In genomic region chr11:86923993-86924766, GRCh38 we compare ENCODE assay signal across 18 cellular contexts. TPM values are rescaled to one million over a fixed set of nuclear protein-coding genes. Genes with fewer than 3 reads are reported as not detected.
DNase-seq lines count a peak whose midpoint lies in the region; ATAC-seq and TF ChIP-seq lines count a peak whose summit lies in the region.
"Had no signal": no experiment of that assay in that cellular context is flagged by ENCODE, and none has a peak within 500 bp of the region (broad histone marks: within the 10 kb centered on the region; RNA-seq: fewer than 3 reads in every experiment).

No MANE protein-coding gene starts in this region.

- H3K9ac ChIP-seq in MM.1S (ENCODE audit: low read length): no peak overlapping the region
- H3K9ac ChIP-seq: GM23248 had no signal

- no peak for TF ChIP-seq CTCF in left ventricle myocardium inferior (IDR thresholded peaks at IDR 0.05; ENCODE audit: borderline replicate concordance)
- no peak for TF ChIP-seq CTCF in heart right ventricle (IDR thresholded peaks at IDR 0.05)
- no peak for TF ChIP-seq CTCF in epithelial cell of esophagus (IDR thresholded peaks at IDR 0.05; ENCODE audit: insufficient read depth, low read depth, low read length, missing control alignments)
- no peak for TF ChIP-seq CTCF in lower lobe of right lung (IDR thresholded peaks at IDR 0.05)
- no peak for TF ChIP-seq CTCF in MM.1S (IDR thresholded peaks at IDR 0.05; ENCODE audit: low read length)

- intact Hi-C loops in left ventricle myocardium inferior (cut with micrococcal nuclease): no loop called here
- intact Hi-C loops in heart right ventricle (cut with DNase I): no loop called here
- intact Hi-C loops in lower lobe of right lung (cut with DNase I): no loop called here

- no peaks in the 10 kb centered on the region for H3K4me1 Mint-ChIP-seq in activated naive CD8-positive, alpha-beta T cell treated with anti-CD3 and anti-CD28 coated beads, Interleukin-2, amount 50 U/mL, for 24 hours
- H3K4me1 Mint-ChIP-seq: central memory CD8-positive, alpha-beta T cell had no signal

- peak overlapping the region; percentile 13 for H3K27ac ChIP-seq in left ventricle myocardium inferior (replicated peaks)
- H3K27ac ChIP-seq in heart right ventricle: peak overlapping the region in 2 of 10 donors; percentile 10 to 55
- peak overlapping the region; percentile 10 for H3K27ac ChIP-seq in lower lobe of right lung
- H3K27ac ChIP-seq in MM.1S (ENCODE audit: low read length): no peak overlapping the region
- H3K27ac ChIP-seq: GM23248, Peyer's patch, testis had no signal

- H4K20me1 ChIP-seq in MM.1S (ENCODE audit: insufficient read depth, low read length): no peaks in the 10 kb centered on the region

- 77 to 81% methylated on average over 6 of the region's 6 CpGs for WGBS in heart right ventricle, 2 donors

- H3K36me3 ChIP-seq in left ventricle myocardium inferior (no peaks in the 10 kb centered on the region), heart right ventricle (peaks cover 0 to 20% (median 0%) of the 10 kb centered on the region in 9 donors), lower lobe of right lung (no peaks in the 10 kb centered on the region), MM.1S (replicated peaks; ENCODE audit: insufficient read depth, low read length) (no peaks in the 10 kb centered on the region)
- H3K36me3 ChIP-seq: Peyer's patch had no signal

- H3K27ac Mint-ChIP-seq in activated naive CD8-positive, alpha-beta T cell treated with anti-CD3 and anti-CD28 coated beads, Interleukin-2, amount 50 U/mL, for 24 hours: no peak overlapping the region
- H3K27ac Mint-ChIP-seq in activated naive CD4-positive, alpha-beta T cell treated with anti-CD3 and anti-CD28 coated beads, Interleukin-2, amount 50 U/mL, for 72 hours: no peak overlapping the region
- H3K27ac Mint-ChIP-seq: activated CD4-positive, alpha-beta memory T cell treated with anti-CD3 and anti-CD28 coated beads, Interleukin-2, amount 10 ng/mL, durations not matched to agents 7 days and 5 days; natural killer cell had no signal

- H3F3A ChIP-seq in MM.1S (ENCODE audit: insufficient read depth, low read length): no peaks in the 10 kb centered on the region

- no peaks in the 10 kb centered on the region for H3K9me2 ChIP-seq in MM.1S (replicated peaks; ENCODE audit: insufficient read depth, low read length)

- H3K9me3 Mint-ChIP-seq in activated naive CD8-positive, alpha-beta T cell treated with anti-CD3 and anti-CD28 coated beads, Interleukin-2, amount 50 U/mL, for 24 hours: no peaks in the 10 kb centered on the region
- H3K9me3 Mint-ChIP-seq in activated naive CD4-positive, alpha-beta T cell treated with anti-CD3 and anti-CD28 coated beads, Interleukin-2, amount 50 U/mL, for 72 hours: no peaks in the 10 kb centered on the region
- H3K9me3 Mint-ChIP-seq: activated CD4-positive, alpha-beta memory T cell treated with anti-CD3 and anti-CD28 coated beads, Interleukin-2, amount 10 ng/mL, durations not matched to agents 7 days and 5 days; central memory CD8-positive, alpha-beta T cell; natural killer cell had no signal

- no peaks in the 10 kb centered on the region for H3K27me3 ChIP-seq in left ventricle myocardium inferior (ENCODE audit: low read depth)
- H3K27me3 ChIP-seq in heart right ventricle: no peaks in the 10 kb centered on the region
- no peaks in the 10 kb centered on the region for H3K27me3 ChIP-seq in lower lobe of right lung (ENCODE audit: low read depth)
- H3K27me3 ChIP-seq in MM.1S (replicated peaks; ENCODE audit: insufficient read depth, low read length): no peaks in the 10 kb centered on the region
- H3K27me3 ChIP-seq: Peyer's patch, testis had no signal

- no peak for ATAC-seq in heart right ventricle
- no peak for ATAC-seq in lower lobe of right lung
- no peak for ATAC-seq in activated naive CD8-positive, alpha-beta T cell treated with anti-CD3 and anti-CD28 coated beads, Interleukin-2, amount 50 U/mL, for 24 hours
- ATAC-seq in activated naive CD4-positive, alpha-beta T cell treated with anti-CD3 and anti-CD28 coated beads, Interleukin-2, amount 50 U/mL, for 72 hours: no peak
- ATAC-seq: GM12878, natural killer cell had no signal

- H2AFZ ChIP-seq in MM.1S (ENCODE audit: low read length): no peak overlapping the region
- H2AFZ ChIP-seq: GM23248 had no signal

- H3K4me3 ChIP-seq in left ventricle myocardium inferior (no peak overlapping the region), heart right ventricle (no peak overlapping the region), epithelial cell of esophagus (ENCODE audit: low read length) (no peak overlapping the region), lower lobe of right lung (no peak overlapping the region), MM.1S (ENCODE audit: low read length) (no peak overlapping the region)
- H3K4me3 ChIP-seq: GM12878, GM23248, Peyer's patch, testis had no signal

- no peaks in the 10 kb centered on the region for H3K79me2 ChIP-seq in MM.1S (ENCODE audit: low read length)

- no peaks in the 10 kb centered on the region for H3K9me3 ChIP-seq in left ventricle myocardium inferior (replicated peaks)
- no peaks in the 10 kb centered on the region for H3K9me3 ChIP-seq in heart right ventricle
- H3K9me3 ChIP-seq in lower lobe of right lung: no peaks in the 10 kb centered on the region
- no peaks in the 10 kb centered on the region for H3K9me3 ChIP-seq in MM.1S (replicated peaks; ENCODE audit: insufficient read depth, low read length)
- H3K9me3 ChIP-seq: Peyer's patch, testis had no signal

- no peak overlapping the region for H3K4me3 Mint-ChIP-seq in activated naive CD8-positive, alpha-beta T cell treated with anti-CD3 and anti-CD28 coated beads, Interleukin-2, amount 50 U/mL, for 24 hours
- H3K4me3 Mint-ChIP-seq: activated CD4-positive, alpha-beta memory T cell treated with anti-CD3 and anti-CD28 coated beads, Interleukin-2, amount 10 ng/mL, durations not matched to agents 7 days and 5 days; central memory CD8-positive, alpha-beta T cell; natural killer cell had no signal

- peaks cover 21% of the 10 kb centered on the region for H3K4me1 ChIP-seq in left ventricle myocardium inferior
- H3K4me1 ChIP-seq in heart right ventricle: peaks cover 6 to 30% (median 19%) of the 10 kb centered on the region in 9 donors
- H3K4me1 ChIP-seq in lower lobe of right lung: peaks cover 13% of the 10 kb centered on the region
- H3K4me1 ChIP-seq in MM.1S (ENCODE audit: low read length): peaks cover 11% of the 10 kb centered on the region
- H3K4me1 ChIP-seq: Peyer's patch, testis had no signal

- H3K4me2 ChIP-seq in MM.1S (ENCODE audit: low read depth, low read length): no peak overlapping the region

- H3K36me3 Mint-ChIP-seq in activated naive CD8-positive, alpha-beta T cell treated with anti-CD3 and anti-CD28 coated beads, Interleukin-2, amount 50 U/mL, for 24 hours (ENCODE audit: low read depth): no peaks in the 10 kb centered on the region
- H3K36me3 Mint-ChIP-seq in activated naive CD4-positive, alpha-beta T cell treated with anti-CD3 and anti-CD28 coated beads, Interleukin-2, amount 50 U/mL, for 72 hours: no peaks in the 10 kb centered on the region
- H3K36me3 Mint-ChIP-seq: natural killer cell had no signal

- DNase-seq in left ventricle myocardium inferior (no peak), heart right ventricle (no peak), epithelial cell of esophagus (ENCODE audit: low read depth) (peak; percentile 11), lower lobe of right lung (no peak), MM.1S (no peak), CD1c-positive myeloid dendritic cell (ENCODE audit: extremely low spot score) (no peak)
- DNase-seq in activated naive CD8-positive, alpha-beta T cell treated with anti-CD3 and anti-CD28 coated beads, Interleukin-2, amount 50 U/mL, for 24 hours: no peak
- DNase-seq in activated naive CD4-positive, alpha-beta T cell treated with anti-CD3 and anti-CD28 coated beads, Interleukin-2, amount 50 U/mL, for 72 hours (ENCODE audit: low spot score in 2 of 2): no peak
- DNase-seq: activated CD4-positive, alpha-beta memory T cell treated with anti-CD3 and anti-CD28 coated beads, Interleukin-2, amount 10 ng/mL, durations not matched to agents 7 days and 5 days; activated effector memory CD4-positive, alpha-beta T cell treated with Interleukin-2 at 50 U/mL for 16 hours; GM23248; natural killer cell; NCI-H1048; Peyer's patch; small intestine had no signal

- H3K27me3 Mint-ChIP-seq in activated naive CD8-positive, alpha-beta T cell treated with anti-CD3 and anti-CD28 coated beads, Interleukin-2, amount 50 U/mL, for 24 hours: peaks cover 6% of the 10 kb centered on the region
- H3K27me3 Mint-ChIP-seq: central memory CD8-positive, alpha-beta T cell had no signal

RNA-seq across cellular contexts. Expression of gene FZD4, which starts 31.0 kb away (rescaled TPM):
- total RNA-seq in left ventricle myocardium inferior: 26.5 TPM
- 10 to 100 TPM; 17.8 to 34.6 (median 23.7) TPM for total RNA-seq in heart right ventricle
- polyA plus RNA-seq in heart right ventricle: 10 to 100 TPM; 13.5 to 17.9 TPM
- 51.1 TPM for total RNA-seq in lower lobe of right lung
- under 1 TPM; 0.05 to 0.16 TPM for total RNA-seq in activated naive CD4-positive, alpha-beta T cell treated with anti-CD3 and anti-CD28 coated beads, Interleukin-2, amount 50 U/mL, for 72 hours

Comparison
In these comparisons a context has a peak if more than half of its experiments do, and no peak if none do; other contexts are left out.
1. RNA of gene FZD4, which starts 31.0 kb away (total RNA-seq): 51.1 TPM in lower lobe of right lung (single experiment), 26.5 TPM in left ventricle myocardium inferior (single experiment) and 17.8 to 34.6 TPM in heart right ventricle; 0.05 to 0.16 TPM in activated naive CD4-positive, alpha-beta T cell treated with anti-CD3 and anti-CD28 coated beads, Interleukin-2, amount 50 U/mL, for 72 hours; every median in the first group is over 10 times any median in the second.